1 cellular context compared by ENCODE assay signal in the genomic region with DNA sequence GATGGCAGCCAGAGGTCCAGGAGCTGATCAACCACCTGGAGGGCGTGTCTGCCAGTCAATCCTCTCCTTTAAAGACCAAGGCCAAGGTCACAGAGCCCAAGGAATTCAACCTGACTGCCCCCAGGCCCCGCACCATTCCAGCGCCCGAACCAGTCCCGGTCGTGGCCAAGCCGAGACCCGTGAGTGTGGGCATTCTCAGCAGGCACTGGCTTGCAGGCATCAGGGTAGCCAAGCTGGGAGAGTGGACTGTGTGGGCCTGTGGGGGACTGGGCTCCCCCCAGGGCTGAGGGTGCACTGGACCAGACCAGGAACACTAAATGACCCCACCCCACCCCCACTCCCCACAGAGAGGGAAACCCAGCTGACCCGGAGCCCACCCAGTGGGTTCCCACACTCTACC.
TF ChIP-seq lines count a peak whose summit lies in the region.

No MANE protein-coding gene starts in this region.

TF ChIP-seq in H1, 55 proteins besides CTCF, POLR2A, EP300 and RAD21:
- no peak for TF ChIP-seq RXRA (IDR thresholded peaks at IDR 0.05; ENCODE audit: insufficient read depth, low read depth, low read length)
- TF ChIP-seq SIRT6 (IDR thresholded peaks at IDR 0.05; ENCODE audit: low read length), result no peak
- TF ChIP-seq HDAC2 (IDR thresholded peaks at IDR 0.05; ENCODE audit: borderline replicate concordance in 1 of 2, low read depth in 2 of 2, low read length in 2 of 2), result no peak
- no peak for TF ChIP-seq CBX5 (IDR thresholded peaks at IDR 0.05; ENCODE audit: low read depth, low read length)
- TF ChIP-seq SP2 (IDR thresholded peaks at IDR 0.05; ENCODE audit: low read length), result no peak
- no peak for TF ChIP-seq TBP (IDR thresholded peaks at IDR 0.05; ENCODE audit: low read depth, low read length)
- TF ChIP-seq EZH2 (IDR thresholded peaks at IDR 0.05; ENCODE audit: low read depth, low read length, severe bottlenecking), result no peak
- TF ChIP-seq MAFK (IDR thresholded peaks at IDR 0.05; ENCODE audit: low read depth, low read length), result no peak
- no peak for TF ChIP-seq TCF12 (IDR thresholded peaks at IDR 0.05; ENCODE audit: low read depth, low read length)
- no peak for TF ChIP-seq SUZ12 (IDR thresholded peaks at IDR 0.05; ENCODE audit: low read length)
- no peak for TF ChIP-seq SIX5 (IDR thresholded peaks at IDR 0.05; ENCODE audit: low read depth, low read length)
- no peak for TF ChIP-seq BRCA1 (IDR thresholded peaks at IDR 0.05; ENCODE audit: low read depth, low read length)
- no peak for TF ChIP-seq POU5F1 (IDR thresholded peaks at IDR 0.05; ENCODE audit: low read depth, low read length)
